In the genomic region with DNA sequence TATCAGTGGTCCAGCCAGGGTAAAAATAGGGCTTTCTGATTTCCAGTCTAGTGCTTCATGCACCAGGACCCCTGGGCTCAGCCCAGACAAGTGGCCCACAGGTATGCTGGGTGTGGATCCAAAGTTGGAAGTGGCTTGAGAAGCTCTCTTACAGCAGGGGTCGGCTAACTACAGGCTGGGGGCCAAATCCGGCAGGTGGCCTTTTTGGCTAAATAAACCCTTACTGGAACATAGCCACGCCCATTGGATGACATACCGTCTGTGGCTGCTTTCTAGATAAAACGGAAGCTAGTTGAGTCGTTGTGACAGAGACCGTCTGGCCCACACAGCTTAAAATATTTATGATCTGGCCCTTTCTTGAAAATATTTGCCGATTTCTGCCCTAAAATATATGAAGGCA, we compare ENCODE assay signal across 11 cellular contexts.
DNase-seq lines count a peak whose midpoint lies in the region; ATAC-seq and TF ChIP-seq lines count a peak whose summit lies in the region.
"Had no signal": no experiment of that assay in that cellular context is flagged by ENCODE, and none has a peak within 500 bp of the region (broad histone marks: within the 10 kb centered on the region; RNA-seq: fewer than 3 reads in every experiment).

No MANE protein-coding gene starts in this region.

- peaks cover 0 to 10% of the 10 kb centered on the region in 2 donors for H3K27me3 ChIP-seq in left lung

- no peaks in the 10 kb centered on the region for H3K9me3 ChIP-seq in left lung

- no peak overlapping the region for H3K27ac ChIP-seq in left lung
- H3K27ac ChIP-seq: 22Rv1, KMS-11 had no signal

- DNase-seq in DMS153 (lab: John Stamatoyannopoulos, UW) (peak; percentile 33), DMS153 treated with DMSO at 0.1 percent for 48 hours (lab: John Stamatoyannopoulos, UW; ENCODE audit: unreplicated experiment) (no peak), NCI-H1105 (lab: John Stamatoyannopoulos, UW) (peak; percentile 2), SKM-1 treated with dmso at 0.1 percent for 144 hours (lab: John Stamatoyannopoulos, UW; ENCODE audit: unreplicated experiment) (peak; percentile 48), left lung (no peak)
- DNase-seq in effector CD8-positive, alpha-beta T cell (lab: John Stamatoyannopoulos, UW) = no peak
- DNase-seq: T1000 had no signal

- intact Hi-C loops in left lung (cut with DNase I) = no loop called here

- peak; percentile 38 for ATAC-seq in left lung
- no peak for ATAC-seq in GM18498 (IDR thresholded peaks at IDR 0.05; ENCODE audit: unreplicated experiment)
- ATAC-seq in HG03432 (IDR thresholded peaks at IDR 0.05; ENCODE audit: unreplicated experiment) = no peak

- H3K4me1 ChIP-seq in left lung = peaks cover 5 to 22% of the 10 kb centered on the region in 2 donors

- H3K4me3 ChIP-seq in left lung = no peak overlapping the region

- H3K36me3 ChIP-seq in left lung = no peaks in the 10 kb centered on the region

- no peak for TF ChIP-seq CTCF in left lung (IDR thresholded peaks at IDR 0.05)

Comparison
In these comparisons a context has a peak if more than half of its experiments do, and no peak if none do; other contexts are left out.
1. DNase-seq: peak in DMS153 (single experiment), NCI-H1105 (single experiment) and SKM-1 treated with dmso at 0.1 percent for 144 hours (single experiment); none in DMS153 treated with DMSO at 0.1 percent for 48 hours (single experiment), left lung (0 of 2) and effector CD8-positive, alpha-beta T cell (single experiment).